Comparison of ENCODE assay signal across 8 cellular contexts in genomic region chr18:75208836-75209128, GRCh38. TPM values are rescaled to one million over a fixed set of nuclear protein-coding genes. Genes with fewer than 3 reads are reported as not detected.
A peak's percentile ranks its signal among the peaks of the same experiment; 100 is the strongest.
DNase-seq lines count a peak whose midpoint lies in the region; ATAC-seq and TF ChIP-seq lines count a peak whose summit lies in the region.

No MANE protein-coding gene starts in this region.

- peak overlapping the region; percentile 99 for H3K27ac Mint-ChIP-seq in CD4-positive, alpha-beta T cell
- H3K27ac Mint-ChIP-seq in chondrocyte (ENCODE audit: unreplicated experiment) = no peak overlapping the region
- peak overlapping the region in 2 of 10 donors; percentile 98 to 99 for H3K27ac Mint-ChIP-seq in naive thymus-derived CD8-positive, alpha-beta T cell

- no peaks in the 10 kb centered on the region for H3K27me3 Mint-ChIP-seq in CD4-positive, alpha-beta T cell
- H3K27me3 Mint-ChIP-seq in chondrocyte (ENCODE audit: low read depth) = peaks cover 22% of the 10 kb centered on the region
- no peaks in the 10 kb centered on the region for H3K27me3 Mint-ChIP-seq in naive thymus-derived CD8-positive, alpha-beta T cell

- TF ChIP-seq RAD21 in Ishikawa (IDR thresholded peaks at IDR 0.05; ENCODE audit: low read depth) = no peak

- peak in 1 of 10 experiments; percentile 25 for DNase-seq in CD4-positive, alpha-beta T cell
- DNase-seq in chondrocyte (ENCODE audit: low spot score) (no peak), DMS 273 treated with DMSO at 0.1 percent for 48 hours (lab: John Stamatoyannopoulos, UW) (no peak)
- DNase-seq in naive thymus-derived CD8-positive, alpha-beta T cell = no peak

- no peak for TF ChIP-seq CTCF in CD4-positive, alpha-beta T cell (IDR thresholded peaks at IDR 0.05)
- TF ChIP-seq CTCF in chondrocyte (IDR thresholded peaks at IDR 0.05) = peak; percentile 3

- ATAC-seq in CD4-positive, alpha-beta T cell (ENCODE audit: poor library complexity) = no peak
- ATAC-seq in GM21367 (IDR thresholded peaks at IDR 0.05; ENCODE audit: unreplicated experiment) = peak; percentile 25
- ATAC-seq in naive thymus-derived CD8-positive, alpha-beta T cell = no peak
- no peak for ATAC-seq in GM21381 (IDR thresholded peaks at IDR 0.05; ENCODE audit: unreplicated experiment)
- ATAC-seq in GM18861 (IDR thresholded peaks at IDR 0.05; ENCODE audit: unreplicated experiment) = no peak

- H3K36me3 Mint-ChIP-seq in CD4-positive, alpha-beta T cell (ENCODE audit: low read depth) = peaks cover 38% of the 10 kb centered on the region
- H3K36me3 Mint-ChIP-seq in chondrocyte (ENCODE audit: low read depth) = no peaks in the 10 kb centered on the region
- H3K36me3 Mint-ChIP-seq in naive thymus-derived CD8-positive, alpha-beta T cell = peaks cover 0 to 7% (median 2%) of the 10 kb centered on the region in 3 donors

- intact Hi-C loops in CD4-positive, alpha-beta T cell (cut with DNase I, micrococcal nuclease) = loop anchor here in 1 of 2 experiments (2.0 to 10.0 kb wide), 6 partner anchors 38 to 1289 kb away; partner anchors contain the start of genes CYB5A and ZNF516

- H3K9me3 Mint-ChIP-seq in CD4-positive, alpha-beta T cell = no peaks in the 10 kb centered on the region
- H3K9me3 Mint-ChIP-seq in chondrocyte (ENCODE audit: low read depth) = no peaks in the 10 kb centered on the region
- no peaks in the 10 kb centered on the region for H3K9me3 Mint-ChIP-seq in naive thymus-derived CD8-positive, alpha-beta T cell

- H3K27me3 ChIP-seq in CD4-positive, alpha-beta T cell (ENCODE audit: control insufficient read depth, insufficient read depth, low read length) = no peaks in the 10 kb centered on the region

- H3K27ac ChIP-seq in CD4-positive, alpha-beta T cell (ENCODE audit: low read depth, low read length) = peak overlapping the region; percentile 46

- no peaks in the 10 kb centered on the region for H3K9me3 ChIP-seq in CD4-positive, alpha-beta T cell (ENCODE audit: control insufficient read depth, low read length)

- no peak for TF ChIP-seq EP300 in Ishikawa (IDR thresholded peaks at IDR 0.05; ENCODE audit: borderline replicate concordance)

- CTCF ChIA-PET in CD4-positive, alpha-beta T cell (lab: Charles Lee) = no interaction called here

- POLR2A ChIA-PET in CD4-positive, alpha-beta T cell (lab: Charles Lee) = interaction anchor here (0.8 to 2.9 kb wide), 12 partner anchors 12 to 713 kb away, joined by 3 to 60 read pairs (median 9); partner anchors contain the start of genes CNDP2 and ZNF407
- POLR2A ChIA-PET in naive thymus-derived CD8-positive, alpha-beta T cell (lab: Charles Lee) = interaction anchor here (0.7 to 7.3 kb wide), 12 partner anchors 13 to 711 kb away, joined by 3 to 93 read pairs (median 4); partner anchors contain the start of gene ZNF407

- H3K4me1 Mint-ChIP-seq in CD4-positive, alpha-beta T cell (ENCODE audit: low read depth) = peaks cover 61% of the 10 kb centered on the region
- H3K4me1 Mint-ChIP-seq in chondrocyte (ENCODE audit: low read depth) = peaks cover 51% of the 10 kb centered on the region
- peaks cover 36 to 58% (median 53%) of the 10 kb centered on the region in 4 donors for H3K4me1 Mint-ChIP-seq in naive thymus-derived CD8-positive, alpha-beta T cell

- peak overlapping the region; percentile 98 for H3K4me3 Mint-ChIP-seq in CD4-positive, alpha-beta T cell
- peak overlapping the region; percentile 78 for H3K4me3 Mint-ChIP-seq in chondrocyte (ENCODE audit: unreplicated experiment)
- H3K4me3 Mint-ChIP-seq in naive thymus-derived CD8-positive, alpha-beta T cell = peak overlapping the region in 9 of 10 donors; percentile 33 to 99 (median 92)

TF ChIP-seq in Ishikawa, 13 proteins besides CTCF, POLR2A, EP300 and RAD21:
- TF ChIP-seq EGR1 (IDR thresholded peaks at IDR 0.05) = no peak
- no peak for TF ChIP-seq CREB1 (IDR thresholded peaks at IDR 0.05; ENCODE audit: low read depth)
- no peak for TF ChIP-seq FOXM1 (IDR thresholded peaks at IDR 0.05; ENCODE audit: borderline replicate concordance, low read depth)
- 0 out of 2 replicates have a peak, but pooled peaks have one; percentile 48 for TF ChIP-seq MAX (IDR thresholded peaks at IDR 0.05)
- no peak; the same call in 1 of the 2 replicates for TF ChIP-seq YY1 (IDR thresholded peaks at IDR 0.05; ENCODE audit: low read depth)
- TF ChIP-seq REST (IDR thresholded peaks at IDR 0.05; ENCODE audit: low read depth) = no peak
- TF ChIP-seq TAF1 (IDR thresholded peaks at IDR 0.05; ENCODE audit: low read depth) = no peak
- 0 out of 2 replicates have a peak, but pooled peaks have one; percentile 5 for TF ChIP-seq NFIC (IDR thresholded peaks at IDR 0.05)
- no peak for TF ChIP-seq TCF12 (IDR thresholded peaks at IDR 0.05; ENCODE audit: low read depth)
- TF ChIP-seq ZBTB7A (IDR thresholded peaks at IDR 0.05; ENCODE audit: low read depth) = no peak

RNA-seq across cellular contexts. Expression of gene PTGR3, which starts 0.2 kb away (rescaled TPM):
- total RNA-seq in CD4-positive, alpha-beta T cell = 10 to 100 TPM; 14.1 to 14.3 TPM
- 8.9 to 10.4 TPM (median 10.3 TPM) in 3 replicates for total RNA-seq in chondrocyte
- 10 to 100 TPM; 34.7 to 35.1 TPM for total RNA-seq in naive thymus-derived CD8-positive, alpha-beta T cell
- 10 to 100 TPM; 14.7 to 28.5 (median 19.6) TPM for polyA plus RNA-seq in naive thymus-derived CD8-positive, alpha-beta T cell

RNA-seq across cellular contexts. Expression of gene TSHZ1, which starts 1.8 kb away (rescaled TPM):
- 10 to 100 TPM; 19.9 to 21.5 TPM for total RNA-seq in CD4-positive, alpha-beta T cell
- 7.8 to 10.6 TPM (median 8.0 TPM) in 3 replicates for total RNA-seq in chondrocyte
- 10 to 100 TPM; 32.8 to 33.6 TPM for total RNA-seq in naive thymus-derived CD8-positive, alpha-beta T cell
- polyA plus RNA-seq in naive thymus-derived CD8-positive, alpha-beta T cell = 1 to 10 TPM; 2.8 to 7.1 (median 3.7) TPM
